In genomic region chr18:22368066-22368465, GRCh38 we compare ENCODE assay signal across 36 cellular contexts. TPM values are rescaled to one million over a fixed set of nuclear protein-coding genes. Genes with fewer than 3 reads are reported as not detected.
"Had no signal": no experiment of that assay in that cellular context is flagged by ENCODE, and none has a peak within 500 bp of the region (broad histone marks: within the 10 kb centered on the region; RNA-seq: fewer than 3 reads in every experiment).

No MANE protein-coding gene starts in this region.

- H3K4me1 ChIP-seq: ascending aorta, body of pancreas, breast epithelium had no signal

- H3K36me3 ChIP-seq: ascending aorta, breast epithelium had no signal

- DNase-seq: activated B cell treated with CpG ODN at 0.5 μM for 24 hours; activated CD4-positive, alpha-beta memory T cell treated with anti-CD3 and anti-CD28 coated beads, Interleukin-2, amount 10 ng/mL, durations not matched to agents 7 days and 5 days; activated CD4-positive, alpha-beta T cell treated with anti-CD3 and anti-CD28 coated beads for 4 hours; activated CD4-positive, alpha-beta T cell treated with anti-CD3 and anti-CD28 coated beads, Interleukin-2, amount 50 U/mL, for 1 hour; activated CD4-positive, CD25-positive, alpha-beta regulatory T cell treated with anti-CD3 and anti-CD28 coated beads, Interleukin-2, amount 50 U/mL, for 72 hours; activated CD8-positive, alpha-beta memory T cell treated with anti-CD3 and anti-CD28 coated beads for 24 hours; activated CD8-positive, alpha-beta memory T cell treated with anti-CD3 and anti-CD28 coated beads, Interleukin-2, amount 10 ng/mL, durations not matched to agents 7 days and 5 days; activated CD8-positive, alpha-beta memory T cell treated with anti-CD3 and anti-CD28 coated beads, Interleukin-2, amount 50 U/mL, for 48 hours; activated effector memory CD4-positive, alpha-beta T cell treated with anti-CD3 and anti-CD28 coated beads, Interleukin-2, amount 50 U/mL, for 16 hours; activated naive CD4-positive, alpha-beta T cell; activated naive CD4-positive, alpha-beta T cell treated with anti-CD3 and anti-CD28 coated beads, Interleukin-2, amount 50 U/mL, for 16 hours; activated naive CD8-positive, alpha-beta T cell treated with anti-CD3 and anti-CD28 coated beads for 36 hours; activated T-cell treated with anti-CD3 and anti-CD28 coated beads, Interleukin-2, amount 50 U/mL, for 72 hours; amygdala; body of pancreas; central memory CD4-positive, alpha-beta T cell; MM.1S; MV-4-11; NCI-H1092; NCI-H1436 treated with DMSO at 0.1 percent for 48 hours; NCI-H1694 treated with DMSO at 0.1 percent for 48 hours; NCI-H2029; NCI-H345; NCI-H524 treated with DMSO at 0.1 percent for 48 hours; SW 1271; T-helper 1 cell; T-helper 2 cell; T-helper 9 cell had no signal

- H3K9me3 ChIP-seq: ascending aorta, body of pancreas, breast epithelium had no signal

- H3K27me3 ChIP-seq: ascending aorta, body of pancreas, breast epithelium had no signal

- H3K9me3 Mint-ChIP-seq: activated B cell treated with CpG ODN at 0.5 μM for 24 hours; activated CD4-positive, alpha-beta memory T cell treated with anti-CD3 and anti-CD28 coated beads, Interleukin-2, amount 10 ng/mL, durations not matched to agents 7 days and 5 days; activated naive CD8-positive, alpha-beta T cell treated with anti-CD3 and anti-CD28 coated beads for 36 hours; activated T-cell treated with anti-CD3 and anti-CD28 coated beads, Interleukin-2, amount 50 U/mL, for 72 hours; activated T-helper 17 cell treated with anti-CD3 and anti-CD28 coated beads, Interleukin-2, amount 50 U/mL, for 72 hours had no signal

- H3K27me3 Mint-ChIP-seq: activated B cell treated with CpG ODN at 0.5 μM for 24 hours; activated CD4-positive, alpha-beta memory T cell treated with anti-CD3 and anti-CD28 coated beads, Interleukin-2, amount 10 ng/mL, durations not matched to agents 7 days and 5 days; activated CD8-positive, alpha-beta memory T cell treated with anti-CD3 and anti-CD28 coated beads, Interleukin-2, amount 10 ng/mL, durations not matched to agents 7 days and 5 days; activated naive CD8-positive, alpha-beta T cell treated with anti-CD3 and anti-CD28 coated beads for 36 hours; activated T-helper 17 cell treated with anti-CD3 and anti-CD28 coated beads, Interleukin-2, amount 50 U/mL, for 72 hours had no signal

- H3K4me1 Mint-ChIP-seq: activated B cell treated with CpG ODN at 0.5 μM for 24 hours; activated CD4-positive, alpha-beta memory T cell treated with anti-CD3 and anti-CD28 coated beads, Interleukin-2, amount 10 ng/mL, durations not matched to agents 7 days and 5 days; activated CD8-positive, alpha-beta memory T cell treated with anti-CD3 and anti-CD28 coated beads, Interleukin-2, amount 10 ng/mL, durations not matched to agents 7 days and 5 days; activated T-helper 17 cell treated with anti-CD3 and anti-CD28 coated beads, Interleukin-2, amount 50 U/mL, for 72 hours had no signal

- ATAC-seq: activated CD8-positive, alpha-beta memory T cell treated with anti-CD3 and anti-CD28 coated beads, Interleukin-2, amount 10 ng/mL, durations not matched to agents 7 days and 5 days; activated T-cell treated with anti-CD3 and anti-CD28 coated beads, Interleukin-2, amount 50 U/mL, for 72 hours; activated T-helper 17 cell treated with anti-CD3 and anti-CD28 coated beads, Interleukin-2, amount 50 U/mL, for 72 hours; body of pancreas; Panc1 had no signal

- H3K36me3 Mint-ChIP-seq: activated CD8-positive, alpha-beta memory T cell treated with anti-CD3 and anti-CD28 coated beads, Interleukin-2, amount 10 ng/mL, durations not matched to agents 7 days and 5 days; activated naive CD8-positive, alpha-beta T cell treated with anti-CD3 and anti-CD28 coated beads for 36 hours had no signal

- H3K27ac ChIP-seq: ascending aorta, body of pancreas, breast epithelium, KMS-11, VCaP had no signal

- H3K27ac Mint-ChIP-seq: activated B cell treated with CpG ODN at 0.5 μM for 24 hours; activated CD4-positive, alpha-beta memory T cell treated with anti-CD3 and anti-CD28 coated beads, Interleukin-2, amount 10 ng/mL, durations not matched to agents 7 days and 5 days; activated CD8-positive, alpha-beta memory T cell treated with anti-CD3 and anti-CD28 coated beads, Interleukin-2, amount 10 ng/mL, durations not matched to agents 7 days and 5 days; activated naive CD8-positive, alpha-beta T cell treated with anti-CD3 and anti-CD28 coated beads for 36 hours; activated T-cell treated with anti-CD3 and anti-CD28 coated beads, Interleukin-2, amount 50 U/mL, for 72 hours; activated T-helper 17 cell treated with anti-CD3 and anti-CD28 coated beads, Interleukin-2, amount 50 U/mL, for 72 hours had no signal

- H3K4me3 ChIP-seq: ascending aorta, body of pancreas, breast epithelium had no signal

- H3K4me3 Mint-ChIP-seq: activated B cell treated with CpG ODN at 0.5 μM for 24 hours; activated CD4-positive, alpha-beta memory T cell treated with anti-CD3 and anti-CD28 coated beads, Interleukin-2, amount 10 ng/mL, durations not matched to agents 7 days and 5 days; activated CD8-positive, alpha-beta memory T cell treated with anti-CD3 and anti-CD28 coated beads, Interleukin-2, amount 10 ng/mL, durations not matched to agents 7 days and 5 days; activated naive CD8-positive, alpha-beta T cell treated with anti-CD3 and anti-CD28 coated beads for 36 hours; activated T-cell treated with anti-CD3 and anti-CD28 coated beads, Interleukin-2, amount 50 U/mL, for 72 hours; activated T-helper 17 cell treated with anti-CD3 and anti-CD28 coated beads, Interleukin-2, amount 50 U/mL, for 72 hours had no signal

RNA-seq across cellular contexts. Expression of gene CTAGE1, which starts 49.6 kb away (rescaled TPM):
- total RNA-seq: activated B cell treated with CpG ODN at 0.5 μM for 24 hours; activated CD4-positive, alpha-beta memory T cell treated with anti-CD3 and anti-CD28 coated beads, Interleukin-2, amount 10 ng/mL, durations not matched to agents 7 days and 5 days; activated CD8-positive, alpha-beta memory T cell treated with anti-CD3 and anti-CD28 coated beads, Interleukin-2, amount 10 ng/mL, durations not matched to agents 7 days and 5 days; activated naive CD8-positive, alpha-beta T cell treated with anti-CD3 and anti-CD28 coated beads for 36 hours; activated T-cell treated with anti-CD3 and anti-CD28 coated beads, Interleukin-2, amount 50 U/mL, for 72 hours; activated T-helper 17 cell treated with anti-CD3 and anti-CD28 coated beads, Interleukin-2, amount 50 U/mL, for 72 hours; ascending aorta; body of pancreas; breast epithelium; LHCN-M2; NCI-H460 had no signal
